Comparison of ENCODE assay signal across 1 cellular context in genomic region chr6:33490621-33491020, GRCh38.
TF ChIP-seq lines count a peak whose summit lies in the region.

No MANE protein-coding gene starts in this region.

TF ChIP-seq in SK-N-SH, 30 proteins besides CTCF, POLR2A, EP300 and RAD21 (continued from another document):
- TF ChIP-seq USF1 (IDR thresholded peaks at IDR 0.05; ENCODE audit: borderline replicate concordance, low read depth) = no peak
- no peak for TF ChIP-seq MAX (IDR thresholded peaks at IDR 0.05; ENCODE audit: low read depth)
- TF ChIP-seq RXRA (IDR thresholded peaks at IDR 0.05; ENCODE audit: borderline replicate concordance, low read depth) = no peak
- TF ChIP-seq REST (IDR thresholded peaks at IDR 0.05; ENCODE audit: low read depth, low read length) = no peak
- no peak for TF ChIP-seq SIN3A (IDR thresholded peaks at IDR 0.05; ENCODE audit: borderline replicate concordance, low read depth, low read length)
